Comparison of ENCODE assay signal across 20 cellular contexts in genomic region chr5:124849774-124850173, GRCh38.
DNase-seq lines count a peak whose midpoint lies in the region; ATAC-seq and TF ChIP-seq lines count a peak whose summit lies in the region.
"Had no signal": no experiment of that assay in that cellular context is flagged by ENCODE, and none has a peak within 500 bp of the region (broad histone marks: within the 10 kb centered on the region; RNA-seq: fewer than 3 reads in every experiment).

No MANE protein-coding gene starts in this region.

- POLR2A ChIA-PET in RWPE1 (lab: Yijun Ruan, JAX; ENCODE audit: low non-redundant PET), result no interaction called here

- no peak overlapping the region for H3K4me3 Mint-ChIP-seq in osteocyte (ENCODE audit: unreplicated experiment)
- H3K4me3 Mint-ChIP-seq: activated CD4-positive, alpha-beta T cell treated with anti-CD3 and anti-CD28 coated beads for 36 hours; activated CD8-positive, alpha-beta T cell treated with anti-CD3 and anti-CD28 coated beads, Interleukin-2, amount 10 ng/mL, durations not matched to agents 7 days and 5 days; activated naive CD8-positive, alpha-beta T cell; naive thymus-derived CD8-positive, alpha-beta T cell had no signal

- no peaks in the 10 kb centered on the region for H3K27me3 Mint-ChIP-seq in osteocyte (ENCODE audit: unreplicated experiment)
- H3K27me3 Mint-ChIP-seq: activated CD4-positive, alpha-beta T cell treated with anti-CD3 and anti-CD28 coated beads for 36 hours had no signal

- ATAC-seq in GM19328 (IDR thresholded peaks at IDR 0.05; ENCODE audit: unreplicated experiment), result no peak
- ATAC-seq: activated CD4-positive, alpha-beta T cell treated with anti-CD3 and anti-CD28 coated beads for 36 hours; activated CD8-positive, alpha-beta T cell treated with anti-CD3 and anti-CD28 coated beads, Interleukin-2, amount 10 ng/mL, durations not matched to agents 7 days and 5 days; gastroesophageal sphincter; naive thymus-derived CD8-positive, alpha-beta T cell had no signal

- peak overlapping the region; percentile 77 for H3K27ac Mint-ChIP-seq in osteocyte (ENCODE audit: unreplicated experiment)
- H3K27ac Mint-ChIP-seq: activated CD4-positive, alpha-beta T cell treated with anti-CD3 and anti-CD28 coated beads for 36 hours; activated CD8-positive, alpha-beta T cell treated with anti-CD3 and anti-CD28 coated beads, Interleukin-2, amount 10 ng/mL, durations not matched to agents 7 days and 5 days; activated naive CD8-positive, alpha-beta T cell; activated T-helper 2 cell treated with anti-CD3 and anti-CD28 coated beads, Interferon-gamma antibody, Interleukin-2, Interleukin-4, amounts not matched to agents 10 μg/mL and 5 μg/mL and 100 μg/mL, durations not matched to agents 14 hours and 24 hours and 36 hours; naive thymus-derived CD8-positive, alpha-beta T cell had no signal

- H3K36me3 Mint-ChIP-seq in osteocyte (ENCODE audit: unreplicated experiment), result peaks cover 2% of the 10 kb centered on the region
- H3K36me3 Mint-ChIP-seq: activated naive CD8-positive, alpha-beta T cell; naive thymus-derived CD8-positive, alpha-beta T cell had no signal

- peaks cover 29% of the 10 kb centered on the region for H3K4me1 Mint-ChIP-seq in osteocyte (ENCODE audit: unreplicated experiment)
- H3K4me1 Mint-ChIP-seq: activated CD4-positive, alpha-beta T cell treated with anti-CD3 and anti-CD28 coated beads for 36 hours had no signal

- TF ChIP-seq CTCF in osteocyte (IDR thresholded peaks at IDR 0.05) (no peak), RWPE1 (conservative IDR thresholded peaks at IDR 0.05; ENCODE audit: low read depth) (no peak)

- CTCF ChIA-PET in RWPE1 (lab: Yijun Ruan, JAX), result interaction anchor here (0.5 to 0.7 kb wide), 3 partner anchors 374 to 1506 kb away, joined by 3 to 4 read pairs (median 3); no protein-coding TSS in a partner anchor

- H3K9me3 Mint-ChIP-seq in osteocyte (ENCODE audit: unreplicated experiment), result no peaks in the 10 kb centered on the region

- DNase-seq in NCI-H1105 (lab: John Stamatoyannopoulos, UW) (peak; percentile 83), NCI-H2081 treated with DMSO at 0.1 percent for 48 hours (lab: John Stamatoyannopoulos, UW) (peak; percentile 74), NCI-H748 (lab: John Stamatoyannopoulos, UW; ENCODE audit: unreplicated experiment) (peak; percentile 93), osteocyte (ENCODE audit: extremely low spot score, unreplicated experiment) (no peak), RWPE1 (ENCODE audit: low spot score) (no peak)
- DNase-seq in activated CD4-positive, alpha-beta T cell treated with anti-CD3 and anti-CD28 coated beads for 4 hours, result no peak
- DNase-seq: activated CD4-positive, alpha-beta T cell treated with anti-CD3 and anti-CD28 coated beads for 36 hours; activated CD8-positive, alpha-beta T cell treated with anti-CD3 and anti-CD28 coated beads, Interleukin-2, amount 10 ng/mL, durations not matched to agents 7 days and 5 days; KG1; naive thymus-derived CD8-positive, alpha-beta T cell; Peyer's patch; stimulated activated CD4-positive, alpha-beta T cell treated with anti-CD3 and anti-CD28 coated beads, Interleukin-4, amount 100 ng/mL, for 1 hour; tibial artery had no signal

- H3K27ac ChIP-seq in RWPE1, result no peak overlapping the region
- H3K27ac ChIP-seq: BLaER1, breast epithelium, gastroesophageal sphincter, hepatocyte, Peyer's patch, tibial artery had no signal

Comparison
In these comparisons a context has a peak if more than half of its experiments do, and no peak if none do; other contexts are left out.
1. DNase-seq: peak in NCI-H1105 (single experiment), NCI-H2081 treated with DMSO at 0.1 percent for 48 hours (single experiment) and NCI-H748 (single experiment); none in osteocyte (single experiment), RWPE1 (single experiment) and activated CD4-positive, alpha-beta T cell treated with anti-CD3 and anti-CD28 coated beads for 4 hours (0 of 2).